In genomic region chr19:3530389-3530788, GRCh38 we compare ENCODE assay signal across 12 cellular contexts. TPM values are rescaled to one million over a fixed set of nuclear protein-coding genes. Genes with fewer than 3 reads are reported as not detected.
"Had no signal": no experiment of that assay in that cellular context is flagged by ENCODE, and none has a peak within 500 bp of the region (broad histone marks: within the 10 kb centered on the region; RNA-seq: fewer than 3 reads in every experiment).

No MANE protein-coding gene starts in this region.

- H3K4me3 ChIP-seq: GM23248, GM23338, HAP-1 had no signal

- DNase-seq: GM23248, GOT3, H7, H9, HCEC 1CT, HFFc6 had no signal

- H2AFZ ChIP-seq: GM23248, GM23338 had no signal

- H3K9me3 ChIP-seq: HAP-1 had no signal

- H3K27ac ChIP-seq: GM23248 had no signal

- ATAC-seq: GM23338, HCT116 had no signal

- H3K4me2 ChIP-seq: GM23338 had no signal

- FAIRE-seq: H1, H54 had no signal

- H3K4me1 ChIP-seq: HAP-1 had no signal

- H3K9ac ChIP-seq: GM23248 had no signal

RNA-seq across cellular contexts. Expression of gene TEKTIP1, which starts 8.6 kb away (rescaled TPM):
- total RNA-seq: GM23248, GM23338, H4, H7 had no signal
- polyA plus RNA-seq: GM23248, GM23338, H1 had no signal
